In the genomic region with DNA sequence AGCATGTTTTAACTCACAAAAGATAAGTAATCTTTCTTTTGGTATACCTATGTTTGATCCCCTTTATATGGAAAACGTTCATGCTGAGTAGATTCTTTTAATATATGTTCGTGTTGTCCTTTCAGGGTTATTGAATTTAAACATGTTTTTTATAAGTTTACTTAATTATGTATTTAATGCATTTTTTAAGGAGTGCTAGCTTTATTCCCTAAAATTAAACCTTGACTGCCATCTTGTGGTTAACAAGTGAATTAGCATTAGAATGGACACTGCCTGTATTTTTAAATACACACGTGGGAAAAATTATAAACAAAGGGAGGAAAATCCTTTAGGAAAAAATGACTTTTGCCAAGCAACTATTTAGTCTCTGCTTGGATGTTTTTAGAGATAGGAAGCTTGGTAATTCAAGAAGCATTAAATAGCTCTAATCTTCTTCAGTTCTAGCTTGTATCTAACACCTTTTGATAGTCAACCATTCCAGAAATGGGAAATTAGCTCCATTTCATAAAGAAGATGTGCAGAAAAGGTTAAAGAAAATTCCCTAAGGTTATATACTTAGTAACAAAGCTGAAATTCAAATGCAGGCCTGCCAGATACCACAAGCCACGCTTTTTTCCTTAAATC, we compare ENCODE assay signal across 1 cellular context.
TF ChIP-seq lines count a peak whose summit lies in the region.

No MANE protein-coding gene starts in this region.

TF ChIP-seq in IMR-90, 13 proteins besides CTCF, POLR2A, EP300 and RAD21 (continued from another document):
- TF ChIP-seq, protein P1, sequence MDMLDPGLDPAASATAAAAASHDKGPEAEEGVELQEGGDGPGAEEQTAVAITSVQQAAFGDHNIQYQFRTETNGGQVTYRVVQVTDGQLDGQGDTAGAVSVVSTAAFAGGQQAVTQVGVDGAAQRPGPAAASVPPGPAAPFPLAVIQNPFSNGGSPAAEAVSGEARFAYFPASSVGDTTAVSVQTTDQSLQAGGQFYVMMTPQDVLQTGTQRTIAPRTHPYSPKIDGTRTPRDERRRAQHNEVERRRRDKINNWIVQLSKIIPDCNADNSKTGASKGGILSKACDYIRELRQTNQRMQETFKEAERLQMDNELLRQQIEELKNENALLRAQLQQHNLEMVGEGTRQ (IDR thresholded peaks at IDR 0.05; ENCODE audit: low read depth, low read length) = peak; percentile 2; the same call in 1 of the 2 replicates
